In genomic region chr5:138082033-138082432, GRCh38 we compare ENCODE assay signal across 1 cellular context.
TF ChIP-seq lines count a peak whose summit lies in the region.

No MANE protein-coding gene starts in this region.

TF ChIP-seq in H1, 55 proteins besides CTCF, POLR2A, EP300 and RAD21:
- no peak for TF ChIP-seq SP2 (IDR thresholded peaks at IDR 0.05; ENCODE audit: low read length)
- TF ChIP-seq CHD1 (IDR thresholded peaks at IDR 0.05; ENCODE audit: low read depth, low read length), result no peak
- no peak for TF ChIP-seq SRF (IDR thresholded peaks at IDR 0.05; ENCODE audit: low read depth, low read length)
- no peak for TF ChIP-seq CEBPB (IDR thresholded peaks at IDR 0.05; ENCODE audit: low read depth, low read length)
- no peak for TF ChIP-seq RNF2 (IDR thresholded peaks at IDR 0.05; ENCODE audit: borderline replicate concordance, low read depth, low read length, missing control alignments, poor library complexity, severe bottlenecking)
- no peak for TF ChIP-seq POLR2AphosphoS5 (IDR thresholded peaks at IDR 0.05; ENCODE audit: low read depth, low read length)
- no peak for TF ChIP-seq KDM1A (IDR thresholded peaks at IDR 0.05; ENCODE audit: borderline replicate concordance, low read length)
- TF ChIP-seq ATF3 (IDR thresholded peaks at IDR 0.05; ENCODE audit: insufficient read depth, low read depth, low read length), result no peak
- no peak for TF ChIP-seq PHF8 (conservative IDR thresholded peaks at IDR 0.05; ENCODE audit: low read depth, low read length)
- TF ChIP-seq CBX8 (IDR thresholded peaks at IDR 0.05; ENCODE audit: borderline replicate concordance, low read depth, low read length), result no peak
- TF ChIP-seq TAF1 (IDR thresholded peaks at IDR 0.05; ENCODE audit: low read depth, low read length), result no peak
- no peak for TF ChIP-seq CREB1 (IDR thresholded peaks at IDR 0.05)
TF ChIP-seq in H1: peak in this region for 0.
